In the genomic region with DNA sequence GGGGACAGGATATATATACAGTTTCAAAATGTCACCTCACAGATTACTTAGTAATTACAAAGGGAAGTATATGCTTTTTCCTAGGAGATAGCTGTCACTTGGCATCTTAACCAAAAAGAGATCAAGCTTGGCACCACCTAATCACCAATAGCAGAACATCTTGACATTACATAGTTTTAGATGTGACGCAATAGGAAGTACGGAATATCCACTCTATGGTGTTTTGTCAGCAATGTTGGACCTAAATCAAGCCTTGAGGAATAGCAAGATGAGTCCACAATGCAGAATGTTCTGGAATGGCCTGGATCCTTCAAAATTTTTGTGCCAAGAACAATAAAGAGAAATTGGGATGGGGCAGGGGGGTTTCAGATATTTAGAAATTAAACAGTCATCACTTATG, we compare ENCODE assay signal across 36 cellular contexts.
"Had no signal": no experiment of that assay in that cellular context is flagged by ENCODE, and none has a peak within 500 bp of the region (broad histone marks: within the 10 kb centered on the region; RNA-seq: fewer than 3 reads in every experiment).

No MANE protein-coding gene starts in this region.

- DNase-seq: Karpas-422, Kasumi-1, MG63, MM.1S, MV-4-11, NCI-H1048, NCI-H1092, NCI-H1092 treated with DMSO at 0.1 percent for 48 hours, NCI-H1105, NCI-H1105 treated with DMSO at 0.1 percent for 48 hours, NCI-H1417, NCI-H1417 treated with DMSO at 0.1 percent for 48 hours, NCI-H1436, NCI-H1436 treated with DMSO at 0.1 percent for 48 hours, NCI-H146, NCI-H1694, NCI-H1694 treated with DMSO at 0.1 percent for 48 hours, NCI-H187, NCI-H187 treated with DMSO at 0.1 percent for 48 hours, NCI-H1930, NCI-H2029, NCI-H2029 treated with DMSO at 0.1 percent for 48 hours, NCI-H2081, NCI-H2081 treated with DMSO at 0.1 percent for 48 hours, NCI-H2107, NCI-H2171, NCI-H2171 treated with DMSO at 0.1 percent for 48 hours, NCI-H2227 treated with DMSO at 0.1 percent for 48 hours, NCI-H226, NCI-H345, NCI-H446, NCI-H446 treated with DMSO at 0.1 percent for 48 hours, NCI-H510A, NCI-H510A treated with DMSO at 0.1 percent for 48 hours, NCI-H524, NCI-H524 treated with DMSO at 0.1 percent for 48 hours had no signal

- H3K9me3 ChIP-seq: MG63 had no signal

- H3K4me3 ChIP-seq: MG63 had no signal

- H3K36me3 ChIP-seq: MG63 had no signal

- H3K27me3 ChIP-seq: MG63 had no signal
